26 cellular contexts compared by ENCODE assay signal in the genomic region with DNA sequence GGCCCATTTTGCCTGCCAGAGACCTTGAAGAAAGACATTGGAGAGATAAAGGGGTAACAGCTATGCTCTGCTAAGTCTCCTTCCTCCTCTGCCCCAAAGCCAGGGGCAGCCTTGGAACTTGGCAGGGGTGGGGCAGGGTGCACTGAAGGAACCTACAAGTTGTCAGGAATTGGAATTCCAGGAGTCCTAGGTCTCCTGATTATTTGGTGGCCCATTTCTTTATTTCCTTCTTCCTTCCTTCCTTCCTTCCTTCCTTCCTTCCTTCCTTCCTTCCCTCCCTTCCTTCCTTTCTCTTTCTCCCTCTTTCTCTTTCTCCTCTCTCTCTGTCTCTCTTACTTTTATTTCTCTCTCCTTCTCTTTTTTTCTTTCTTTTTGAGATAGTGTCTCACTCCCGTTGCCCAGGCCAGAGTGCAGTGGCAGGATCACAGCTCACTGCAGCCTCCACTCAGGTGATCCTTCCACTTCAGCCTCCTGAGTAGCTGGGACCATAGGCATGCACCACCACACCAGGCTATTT. TPM values are rescaled to one million over a fixed set of nuclear protein-coding genes. Genes with fewer than 3 reads are reported as not detected.
DNase-seq lines count a peak whose midpoint lies in the region; ATAC-seq, FAIRE-seq and TF ChIP-seq lines count a peak whose summit lies in the region.
"Had no signal": no experiment of that assay in that cellular context is flagged by ENCODE, and none has a peak within 500 bp of the region (broad histone marks: within the 10 kb centered on the region; RNA-seq: fewer than 3 reads in every experiment).

No MANE protein-coding gene starts in this region.

- peaks cover 60% of the 10 kb centered on the region for H3K4me1 ChIP-seq in A549
- peaks cover 30% of the 10 kb centered on the region for H3K4me1 ChIP-seq in OCI-LY3 (ENCODE audit: low read length)
- peaks cover 22 to 40% (median 37%) of the 10 kb centered on the region in 4 experiments for H3K4me1 ChIP-seq in H1 (replicated peaks in 1 of 4; ENCODE audit: control insufficient read depth in 3 of 4, insufficient read depth in 4 of 4, low read length in 3 of 4)
- H3K4me1 ChIP-seq in neural progenitor cell: peaks cover 70% of the 10 kb centered on the region
- no peaks in the 10 kb centered on the region for H3K4me1 ChIP-seq in lower lobe of right lung
- H3K4me1 ChIP-seq: body of pancreas, esophagus muscularis mucosa, gastroesophageal sphincter had no signal

- no peaks in the 10 kb centered on the region for H4K20me1 ChIP-seq in OCI-LY3 (ENCODE audit: insufficient read depth, low read length)
- H4K20me1 ChIP-seq in H1 (replicated peaks in 1 of 2; ENCODE audit: control insufficient read depth in 1 of 2, insufficient read depth in 2 of 2, low read length in 2 of 2): no peaks in the 10 kb centered on the region
- no peaks in the 10 kb centered on the region for H4K20me1 ChIP-seq in neural progenitor cell (ENCODE audit: low read depth)

- H3K4me3 ChIP-seq in A549: no peak overlapping the region
- H3K4me3 ChIP-seq in OCI-LY3 (ENCODE audit: low read length): no peak overlapping the region
- H3K4me3 ChIP-seq in H1 (ENCODE audit: extremely low read depth in 1 of 4, insufficient read depth in 2 of 4, low read depth in 3 of 4, low read length in 4 of 4): no peak overlapping the region
- H3K4me3 ChIP-seq in neural progenitor cell: no peak overlapping the region
- no peak overlapping the region for H3K4me3 ChIP-seq in lower lobe of right lung
- H3K4me3 ChIP-seq: body of pancreas, esophagus muscularis mucosa, gastroesophageal sphincter had no signal

- peaks cover 70% of the 10 kb centered on the region for H3K4me1 Mint-ChIP-seq in neural progenitor cell
- H3K4me1 Mint-ChIP-seq: activated B cell treated with CpG ODN at 0.5 μM for 24 hours; stimulated activated effector memory CD8-positive, alpha-beta T cell treated with anti-CD3 and anti-CD28 coated beads, Interleukin-12 subunit alpha, Interleukin-12 subunit beta, amount 100 ng/mL, for 72 hours had no signal

- H3K56ac ChIP-seq in H1 (replicated peaks; ENCODE audit: insufficient read length, low read depth, low read length): no peak overlapping the region

- H2AK5ac ChIP-seq in H1 (ENCODE audit: low read depth, low read length): peak overlapping the region; percentile 4; the same call in 1 of the 2 replicates

- H3K4ac ChIP-seq in H1 (replicated peaks; ENCODE audit: insufficient read length, low read depth, low read length): no peak overlapping the region

- H2BK20ac ChIP-seq in H1 (ENCODE audit: low read length): no peak overlapping the region

- H3K79me2 ChIP-seq in OCI-LY3 (ENCODE audit: low read length) (no peaks in the 10 kb centered on the region), H1 (ENCODE audit: control insufficient read depth in 1 of 2, insufficient read depth in 2 of 2, low read length in 2 of 2) (no peaks in the 10 kb centered on the region), neural progenitor cell (ENCODE audit: low read depth) (no peaks in the 10 kb centered on the region)

- H3K4me3 Mint-ChIP-seq in neural progenitor cell: peak overlapping the region; percentile 59
- H3K4me3 Mint-ChIP-seq: activated B cell treated with CpG ODN at 0.5 μM for 24 hours; naive thymus-derived CD8-positive, alpha-beta T cell; stimulated activated effector memory CD8-positive, alpha-beta T cell treated with anti-CD3 and anti-CD28 coated beads, Interleukin-12 subunit alpha, Interleukin-12 subunit beta, amount 100 ng/mL, for 72 hours had no signal

- 0 out of 2 replicates have a peak overlapping the region, but pooled peaks have one; percentile 7 for H2BK5ac ChIP-seq in H1 (ENCODE audit: low read depth, low read length)

- H3K4me2 ChIP-seq in A549 (no peak overlapping the region), OCI-LY3 (ENCODE audit: low read length) (peak overlapping the region; percentile 80), H1 (ENCODE audit: insufficient read depth in 1 of 2, low read depth in 2 of 2, low read length in 2 of 2) (0 out of 4 replicates have a peak overlapping the region, but pooled peaks have one; percentile 40 to 53), neural progenitor cell (peak overlapping the region; percentile 47)

- H3K18ac ChIP-seq in H1 (ENCODE audit: extremely low read depth, low read length): peak overlapping the region; percentile 84; the same call in 1 of the 2 replicates

- peak overlapping the region; percentile 85; the same call in 1 of the 2 replicates for H2BK12ac ChIP-seq in H1 (ENCODE audit: low read depth, low read length)

- TF ChIP-seq RAD21 in A549 (conservative IDR thresholded peaks at IDR 0.05 in 1 of 2, IDR thresholded peaks at IDR 0.05 in 1 of 2): no peak
- no peak for TF ChIP-seq RAD21 in H1 (IDR thresholded peaks at IDR 0.05 in 1 of 2, conservative IDR thresholded peaks at IDR 0.05 in 1 of 2; ENCODE audit: low read depth in 2 of 2, low read length in 2 of 2)

- no peaks in the 10 kb centered on the region for H3K27me3 ChIP-seq in OCI-LY3 (ENCODE audit: low read depth, low read length)
- peaks cover 0 to 35% (median 13%) of the 10 kb centered on the region in 4 experiments; a peak in 5 of 7 replicates for H3K27me3 ChIP-seq in H1 (replicated peaks in 1 of 4; ENCODE audit: control insufficient read depth in 3 of 4, extremely low read depth in 1 of 4, insufficient read depth in 3 of 4, low read length in 3 of 4)
- no peaks in the 10 kb centered on the region for H3K27me3 ChIP-seq in neural progenitor cell
- no peaks in the 10 kb centered on the region for H3K27me3 ChIP-seq in lower lobe of right lung (ENCODE audit: low read depth)
- H3K27me3 ChIP-seq: body of pancreas had no signal

- no peak overlapping the region for H4K8ac ChIP-seq in H1 (ENCODE audit: extremely low read depth, insufficient read depth, low read length)

- POLR2A ChIA-PET in A549 (lab: Yijun Ruan, JAX) (no interaction called here), H1 (lab: Charles Lee; ENCODE audit: partially characterized antibody) (interaction anchor here (1.4 to 14.7 kb wide), 2 partner anchors 7 to 9 kb away, joined by 7 to 219 read pairs; partner anchors contain the start of gene FZD2)

- TF ChIP-seq CTCF in A549 (IDR thresholded peaks at IDR 0.05) (no peak), OCI-LY3 (IDR thresholded peaks at IDR 0.05; ENCODE audit: low read depth, low read length) (no peak), H1 (IDR thresholded peaks at IDR 0.05; ENCODE audit: control extremely low read depth in 1 of 3, insufficient read depth in 1 of 3, low read depth in 1 of 3, low read length in 3 of 3) (no peak), neural progenitor cell (IDR thresholded peaks at IDR 0.05) (no peak), lower lobe of right lung (IDR thresholded peaks at IDR 0.05) (no peak)

- H2BK120ac ChIP-seq in H1 (replicated peaks; ENCODE audit: low read depth, low read length): no peak overlapping the region

- H4K91ac ChIP-seq in H1 (replicated peaks; ENCODE audit: insufficient read length, low read length): no peak overlapping the region

- peaks cover 68% of the 10 kb centered on the region for H3F3A ChIP-seq in neural progenitor cell (ENCODE audit: low read depth)

- H3K36me3 Mint-ChIP-seq in neural progenitor cell: no peaks in the 10 kb centered on the region
- H3K36me3 Mint-ChIP-seq: naive thymus-derived CD8-positive, alpha-beta T cell; stimulated activated effector memory CD8-positive, alpha-beta T cell treated with anti-CD3 and anti-CD28 coated beads, Interleukin-12 subunit alpha, Interleukin-12 subunit beta, amount 100 ng/mL, for 72 hours had no signal

- H3K23me2 ChIP-seq in H1 (ENCODE audit: low read depth, low read length): peaks cover 3% of the 10 kb centered on the region

- no peak overlapping the region for H3K23ac ChIP-seq in H1 (ENCODE audit: insufficient read length)

- H3K9me3 Mint-ChIP-seq in neural progenitor cell: no peaks in the 10 kb centered on the region
- H3K9me3 Mint-ChIP-seq: activated B cell treated with CpG ODN at 0.5 μM for 24 hours; naive thymus-derived CD8-positive, alpha-beta T cell; stimulated activated effector memory CD8-positive, alpha-beta T cell treated with anti-CD3 and anti-CD28 coated beads, Interleukin-12 subunit alpha, Interleukin-12 subunit beta, amount 100 ng/mL, for 72 hours had no signal

- H3K27ac ChIP-seq in A549 (peak overlapping the region; percentile 93 to 94), OCI-LY3 (ENCODE audit: low read length) (no peak overlapping the region), H1 (ENCODE audit: low read depth, low read length) (no peak overlapping the region), neural progenitor cell (peak overlapping the region; percentile 76), lower lobe of right lung (no peak overlapping the region)
- H3K27ac ChIP-seq: 22Rv1, esophagus muscularis mucosa had no signal

- peak overlapping the region; percentile 50 for H3K27ac Mint-ChIP-seq in neural progenitor cell
- H3K27ac Mint-ChIP-seq: activated B cell treated with CpG ODN at 0.5 μM for 24 hours; stimulated activated effector memory CD8-positive, alpha-beta T cell treated with anti-CD3 and anti-CD28 coated beads, Interleukin-12 subunit alpha, Interleukin-12 subunit beta, amount 100 ng/mL, for 72 hours had no signal

- TF ChIP-seq POLR2A in A549 (IDR thresholded peaks at IDR 0.05; ENCODE audit: low read length) (no peak), H1 (IDR thresholded peaks at IDR 0.05; ENCODE audit: control extremely low read depth in 1 of 2, low read depth in 2 of 2, low read length in 2 of 2) (no peak), GM12892 (IDR thresholded peaks at IDR 0.05; ENCODE audit: low read depth, low read length) (no peak)

- H2AFZ ChIP-seq in OCI-LY3 (ENCODE audit: low read depth, low read length) (no peak overlapping the region), H1 (ENCODE audit: low read length) (no peak overlapping the region), neural progenitor cell (replicated peaks) (no peak overlapping the region)

- H3K9ac ChIP-seq in OCI-LY3 (ENCODE audit: low read length) (peak overlapping the region; percentile 64; the same call in 1 of the 2 replicates), H1 (replicated peaks in 1 of 4; ENCODE audit: extremely low read depth in 1 of 4, low read depth in 3 of 4, low read length in 3 of 4) (no peak overlapping the region), neural progenitor cell (no peak overlapping the region)

- no peak for DNase-seq in A549 (ENCODE audit: low read depth in 1 of 2, low spot score in 1 of 2)
- DNase-seq in H1 (ENCODE audit: low read depth in 1 of 2, low spot score in 2 of 2): no peak
- DNase-seq in neural progenitor cell (ENCODE audit: low spot score): no peak
- no peak for DNase-seq in NK-92 (lab: John Stamatoyannopoulos, UW; ENCODE audit: unreplicated experiment)
- no peak for DNase-seq in NCI-H1105 treated with DMSO at 0.1 percent for 48 hours (lab: John Stamatoyannopoulos, UW)
- no peak for DNase-seq in GM12892 (ENCODE audit: insufficient read length)
- no peak for DNase-seq in lower lobe of right lung
- DNase-seq: activated B cell treated with CpG ODN at 0.5 μM for 24 hours; activated CD4-positive, alpha-beta T cell treated with anti-CD3 and anti-CD28 coated beads, Interleukin-2, amount 50 U/mL, for 48 hours; activated CD8-positive, alpha-beta memory T cell treated with anti-CD3 and anti-CD28 coated beads, Interleukin-2, amount 50 U/mL, for 48 hours; AML-193; body of pancreas; DND-41; effector memory CD4-positive, alpha-beta T cell; KG1; naive thymus-derived CD8-positive, alpha-beta T cell; NCI-H146; NCI-H69; stimulated activated CD4-positive, alpha-beta T cell treated with anti-CD3 and anti-CD28 coated beads, Interleukin-1b, Interleukin-23, amount 100 ng/mL, for 48 hours; T-helper 9 cell had no signal

- CTCF ChIA-PET in A549 (lab: Yijun Ruan, JAX): interaction anchor here (1.0 to 8.7 kb wide), 4 partner anchors 13 to 186 kb away, joined by 3 to 145 read pairs (median 8); partner anchors contain the start of gene FAM171A2
- CTCF ChIA-PET in H1 (lab: Charles Lee; ENCODE audit: partially characterized antibody): interaction anchor here (0.6 to 3.1 kb wide), 6 partner anchors 9 to 232 kb away, joined by 3 to 9 read pairs (median 4); partner anchors contain the start of gene FZD2

- FAIRE-seq in A549 (lab: Jason Lieb, UNC) (no peak), H1 (lab: Jason Lieb, UNC) (no peak), GM12892 (lab: Jason Lieb, UNC) (no peak)
- FAIRE-seq: GM12891 had no signal

- peaks cover 14% of the 10 kb centered on the region for H3K27me3 Mint-ChIP-seq in neural progenitor cell (ENCODE audit: insufficient read depth, low read depth)

- peaks cover 14% of the 10 kb centered on the region for H3K9me3 ChIP-seq in A549
- no peaks in the 10 kb centered on the region for H3K9me3 ChIP-seq in OCI-LY3 (ENCODE audit: insufficient read depth, low read length)
- no peaks in the 10 kb centered on the region for H3K9me3 ChIP-seq in H1 (ENCODE audit: insufficient read depth in 2 of 2, low read depth in 1 of 2, low read length in 1 of 2)
- H3K9me3 ChIP-seq in neural progenitor cell (ENCODE audit: low read depth): no peaks in the 10 kb centered on the region
- no peaks in the 10 kb centered on the region for H3K9me3 ChIP-seq in lower lobe of right lung
- H3K9me3 ChIP-seq: body of pancreas, esophagus muscularis mucosa had no signal

- 97% methylated on average over 1 of the region's 1 CpG for WGBS in A549 (ENCODE audit: missing lambda C conversion rate)
- WGBS in H1 (ENCODE audit: extremely low coverage in 1 of 2, insufficient coverage in 1 of 2, insufficient read length in 1 of 2, insufficient replicate concordance in 2 of 2, low coverage in 1 of 2, low lambda C conversion rate in 2 of 2, missing lambda C conversion rate in 1 of 2), 2 experiments: 70% methylated on average over 1 of the region's 1 CpG; no CpG with 5 or more reads in 1 of the 2 experiments

- H3K79me1 ChIP-seq in H1 (ENCODE audit: low read depth, low read length): no peaks in the 10 kb centered on the region; the same call in 1 of the 2 replicates

- H3K14ac ChIP-seq in H1 (ENCODE audit: insufficient read length): no peak overlapping the region

- intact Hi-C loops in lower lobe of right lung (cut with DNase I): no loop called here

- H3K36me3 ChIP-seq in OCI-LY3 (replicated peaks; ENCODE audit: low read depth, low read length) (no peaks in the 10 kb centered on the region), H1 (ENCODE audit: control insufficient read depth in 2 of 4, insufficient read depth in 4 of 4, low read length in 3 of 4) (no peaks in the 10 kb centered on the region), neural progenitor cell (no peaks in the 10 kb centered on the region), lower lobe of right lung (no peaks in the 10 kb centered on the region)
- H3K36me3 ChIP-seq: esophagus muscularis mucosa, gastroesophageal sphincter had no signal

- H2BK15ac ChIP-seq in H1 (ENCODE audit: low read length): no peak overlapping the region

- ATAC-seq in A549 (no peak), lower lobe of right lung (no peak)
- ATAC-seq: body of pancreas; gastroesophageal sphincter; naive thymus-derived CD8-positive, alpha-beta T cell; stimulated activated effector memory CD8-positive, alpha-beta T cell treated with anti-CD3 and anti-CD28 coated beads, Interleukin-12 subunit alpha, Interleukin-12 subunit beta, amount 100 ng/mL, for 72 hours had no signal

- no peak for TF ChIP-seq EP300 in A549 (IDR thresholded peaks at IDR 0.05)
- TF ChIP-seq EP300 in H1 (IDR thresholded peaks at IDR 0.05; ENCODE audit: borderline replicate concordance in 1 of 2, low read depth in 2 of 2, low read length in 2 of 2): no peak

- no peak overlapping the region for H4K5ac ChIP-seq in H1 (ENCODE audit: insufficient read length, low read depth, low read length)

RNA-seq across cellular contexts. Expression of gene FZD2, which starts 8.5 kb away (rescaled TPM):
- polyA plus RNA-seq in A549 (2011; rRNA removed): 25.8 and 26.9 TPM in 2 replicates
- polyA plus RNA-seq in A549 (2012; cell fraction: cytosol; rRNA removed): 61.7 and 106 TPM in 2 replicates
- polyA plus RNA-seq in A549 (2012; cell fraction: nucleus; rRNA removed): 144 and 234 TPM in 2 replicates
- polyA plus RNA-seq in A549 (2017; fragmentation: RNase III; extraction: RNeasy Plus Mini Kit Qiagen cat#74134 plus additional on column Dnase treatment): 42.0 to 62.4 TPM (median 54.9 TPM) in 3 replicates
- polyA minus RNA-seq in A549 (2011; rRNA and poly(A)+ RNA removed): 33.1 and 61.1 TPM in 2 replicates
- 17.0 and 17.6 TPM in 2 replicates for total RNA-seq in H1 (2021; fragmentation: NEBNext Ultra II Directional; extraction: Animal tissue kit (Norgen Biotek cat#: 25700))
- polyA plus RNA-seq in H1 (2011; rRNA removed): 86.7 and 93.6 TPM in 2 replicates
- 41.3 TPM for polyA plus RNA-seq in H1 (2011; cell fraction: cytosol; rRNA removed)
- 37.7 TPM for polyA plus RNA-seq in H1 (2011; cell fraction: nucleus; rRNA removed)
- polyA plus RNA-seq in H1 (2012, experiment 1 of 2): 21.7 to 33.8 TPM (median 32.4 TPM) in 4 replicates
- polyA plus RNA-seq in H1 (2012, experiment 2 of 2): 30.9 TPM
- polyA plus RNA-seq in H1 (2013, experiment 1 of 2): 12.3 TPM
- polyA plus RNA-seq in H1 (2013, experiment 2 of 2): 12.0 TPM
- 22.5 and 38.9 TPM in 2 replicates for polyA minus RNA-seq in H1 (2011; rRNA and poly(A)+ RNA removed)
- polyA minus RNA-seq in H1 (2011; cell fraction: cytosol; rRNA and poly(A)+ RNA removed): 37.7 TPM
- polyA minus RNA-seq in H1 (2011; cell fraction: nucleus; rRNA and poly(A)+ RNA removed): 23.6 TPM
- 56.6 and 188 TPM in 2 replicates for total RNA-seq in neural progenitor cell (ENCODE audit: low replicate concordance)
- polyA plus RNA-seq in GM12892 (2012; ENCODE audit: missing spikeins): 0.19 TPM
- total RNA-seq in lower lobe of right lung: 7.4 TPM

RNA-seq across cellular contexts. Expression of gene GPATCH8, which starts 45.6 kb away (rescaled TPM):
- polyA plus RNA-seq in A549 (2011; rRNA removed): 24.9 and 27.3 TPM in 2 replicates
- polyA plus RNA-seq in A549 (2012; cell fraction: cytosol; rRNA removed): 10.2 and 11.2 TPM in 2 replicates
- 28.3 and 30.8 TPM in 2 replicates for polyA plus RNA-seq in A549 (2012; cell fraction: nucleus; rRNA removed)
- polyA plus RNA-seq in A549 (2017; fragmentation: RNase III; extraction: RNeasy Plus Mini Kit Qiagen cat#74134 plus additional on column Dnase treatment): 20.6 to 21.7 TPM (median 21.7 TPM) in 3 replicates
- 24.0 and 25.0 TPM in 2 replicates for polyA minus RNA-seq in A549 (2011; rRNA and poly(A)+ RNA removed)
- total RNA-seq in H1 (2021; fragmentation: NEBNext Ultra II Directional; extraction: Animal tissue kit (Norgen Biotek cat#: 25700)): 51.5 and 58.1 TPM in 2 replicates
- 20.5 and 21.6 TPM in 2 replicates for polyA plus RNA-seq in H1 (2011; rRNA removed)
- 18.4 TPM for polyA plus RNA-seq in H1 (2011; cell fraction: cytosol; rRNA removed)
- polyA plus RNA-seq in H1 (2011; cell fraction: nucleus; rRNA removed): 35.3 TPM
- polyA plus RNA-seq in H1 (2012, experiment 1 of 2): 23.8 to 31.5 TPM (median 26.7 TPM) in 4 replicates
- 3.3 TPM for polyA plus RNA-seq in H1 (2012, experiment 2 of 2)
- 27.9 TPM for polyA plus RNA-seq in H1 (2013, experiment 1 of 2)
- 27.4 TPM for polyA plus RNA-seq in H1 (2013, experiment 2 of 2)
- polyA minus RNA-seq in H1 (2011; rRNA and poly(A)+ RNA removed): 32.5 and 32.9 TPM in 2 replicates
- polyA minus RNA-seq in H1 (2011; cell fraction: cytosol; rRNA and poly(A)+ RNA removed): 24.1 TPM
- 47.5 TPM for polyA minus RNA-seq in H1 (2011; cell fraction: nucleus; rRNA and poly(A)+ RNA removed)
- total RNA-seq in neural progenitor cell (ENCODE audit: low replicate concordance): 41.4 and 44.1 TPM in 2 replicates
- polyA plus RNA-seq in GM12892 (2012; ENCODE audit: missing spikeins): 19.3 TPM
- total RNA-seq in lower lobe of right lung: 48.3 TPM

Comparison
In these comparisons a context has a peak if more than half of its experiments do, and no peak if none do; other contexts are left out.
1. H3K27ac ChIP-seq: peak in A549 (2 of 2) and neural progenitor cell (single experiment); none in OCI-LY3 (single experiment), H1 (single experiment) and lower lobe of right lung (single experiment).
2. Of the 18 proteins assayed by ChIP-seq in both H1 and A549: peak only in H1: none; only in A549: MAX; in both: none; in neither: 17.